In genomic region chr2:61017003-61017555, GRCh38 we compare ENCODE assay signal across 1 cellular context.
TF ChIP-seq lines count a peak whose summit lies in the region.

No MANE protein-coding gene starts in this region.

TF ChIP-seq in HepG2, 621 proteins besides CTCF, POLR2A, EP300 and RAD21 (continued from another document and continues in another):
- TF ChIP-seq AHDC1 (CRISPR knock-in tag; IDR thresholded peaks at IDR 0.05; ENCODE audit: borderline replicate concordance) (peak; percentile 78; the same call in 1 of the 2 replicates), ZNF672 (CRISPR knock-in tag; IDR thresholded peaks at IDR 0.05) (no peak), ZNF337 (CRISPR knock-in tag; IDR thresholded peaks at IDR 0.05; ENCODE audit: borderline replicate concordance, low read depth) (no peak; the same call in 1 of the 2 replicates), KLF15 (CRISPR knock-in tag; IDR thresholded peaks at IDR 0.05; ENCODE audit: borderline replicate concordance) (no peak; the same call in 1 of the 2 replicates), ZNF546 (CRISPR knock-in tag; conservative IDR thresholded peaks at IDR 0.05) (peak; percentile 59; the same call in 1 of the 2 replicates), ATF6 (CRISPR knock-in tag; conservative IDR thresholded peaks at IDR 0.05) (0 out of 2 replicates have a peak, but pooled peaks have one; percentile 77), LCORL (IDR thresholded peaks at IDR 0.05) (no peak), LCORL (CRISPR knock-in tag; IDR thresholded peaks at IDR 0.05) (0 out of 2 replicates have a peak, but pooled peaks have one; percentile 23), ZNF569 (CRISPR knock-in tag; IDR thresholded peaks at IDR 0.05; ENCODE audit: borderline replicate concordance) (no peak), IRF1 (CRISPR knock-in tag; IDR thresholded peaks at IDR 0.05; ENCODE audit: low read depth) (peak; percentile 77; the same call in 1 of the 2 replicates), PITX1 (CRISPR knock-in tag; IDR thresholded peaks at IDR 0.05) (peak; percentile 49; the same call in 1 of the 2 replicates), ZNF891 (CRISPR knock-in tag; IDR thresholded peaks at IDR 0.05) (no peak; the same call in 1 of the 2 replicates), ZNF570 (CRISPR knock-in tag; IDR thresholded peaks at IDR 0.05; ENCODE audit: borderline replicate concordance) (no peak; the same call in 1 of the 2 replicates), DBP (CRISPR knock-in tag; IDR thresholded peaks at IDR 0.05; ENCODE audit: not compliant biosample characterization) (no peak), ZFP41 (CRISPR knock-in tag; IDR thresholded peaks at IDR 0.05; ENCODE audit: borderline replicate concordance) (no peak), ZNF333 (CRISPR knock-in tag; IDR thresholded peaks at IDR 0.05; ENCODE audit: borderline replicate concordance) (0 out of 2 replicates have a peak, but pooled peaks have one; percentile 31), ZNF160 (CRISPR knock-in tag; IDR thresholded peaks at IDR 0.05) (peak; percentile 23; the same call in 1 of the 2 replicates), ZNF280D (CRISPR knock-in tag; IDR thresholded peaks at IDR 0.05) (no peak; the same call in 1 of the 2 replicates), MXD1 (CRISPR knock-in tag; IDR thresholded peaks at IDR 0.05) (no peak), ATAD3A (CRISPR knock-in tag; IDR thresholded peaks at IDR 0.05) (no peak), ZNF556 (CRISPR knock-in tag; IDR thresholded peaks at IDR 0.05; ENCODE audit: borderline replicate concordance) (peak; percentile 95), KAT8 (CRISPR knock-in tag; IDR thresholded peaks at IDR 0.05) (peak; percentile 75), ZNF296 (CRISPR knock-in tag; conservative IDR thresholded peaks at IDR 0.05) (0 out of 2 replicates have a peak, but pooled peaks have one; percentile 47), DDIT3 (CRISPR knock-in tag; IDR thresholded peaks at IDR 0.05) (no peak), ZEB1 (IDR thresholded peaks at IDR 0.05; ENCODE audit: insufficient replicate concordance, low read depth) (peak; percentile 92), ZBTB33 (CRISPR knock-in tag; IDR thresholded peaks at IDR 0.05) (no peak), NFKB2 (CRISPR knock-in tag; IDR thresholded peaks at IDR 0.05; ENCODE audit: borderline replicate concordance) (peak; percentile 82; the same call in 1 of the 2 replicates), RBM22 (optimal IDR thresholded peaks at IDR 0.05; ENCODE audit: low read length) (no peak), SIN3B (IDR thresholded peaks at IDR 0.05; ENCODE audit: low read length) (peak; percentile 79; the same call in 1 of the 2 replicates), FOXO1 (CRISPR knock-in tag; IDR thresholded peaks at IDR 0.05) (no peak; the same call in 1 of the 2 replicates), ZNF367 (CRISPR knock-in tag; IDR thresholded peaks at IDR 0.05; ENCODE audit: borderline replicate concordance) (no peak), SMAD1 (CRISPR knock-in tag; IDR thresholded peaks at IDR 0.05; ENCODE audit: borderline replicate concordance, low read depth) (no peak; the same call in 1 of the 2 replicates), YY1 (IDR thresholded peaks at IDR 0.05; ENCODE audit: insufficient read depth, insufficient replicate concordance, low read depth, low read length) (no peak), SRSF4 (IDR thresholded peaks at IDR 0.05; ENCODE audit: low read depth, low read length, poor library complexity, severe bottlenecking) (no peak), PBX2 (CRISPR knock-in tag; IDR thresholded peaks at IDR 0.05) (no peak), HINFP (CRISPR knock-in tag; IDR thresholded peaks at IDR 0.05; ENCODE audit: low read depth) (peak; percentile 73; the same call in 1 of the 2 replicates), TFAP4 (IDR thresholded peaks at IDR 0.05; ENCODE audit: borderline replicate concordance, low read depth) (no peak), ZNF552 (CRISPR knock-in tag; IDR thresholded peaks at IDR 0.05; ENCODE audit: borderline replicate concordance) (no peak; the same call in 1 of the 2 replicates), NRL (CRISPR knock-in tag; IDR thresholded peaks at IDR 0.05; ENCODE audit: borderline replicate concordance) (0 out of 2 replicates have a peak, but pooled peaks have one; percentile 9)
